ENCODE assay signal across 16 cellular contexts in genomic region chr15:93348711-93349110, GRCh38.
A peak's percentile ranks its signal among the peaks of the same experiment; 100 is the strongest.
DNase-seq lines count a peak whose midpoint lies in the region; ATAC-seq and TF ChIP-seq lines count a peak whose summit lies in the region.
"Had no signal": no experiment of that assay in that cellular context is flagged by ENCODE, and none has a peak within 500 bp of the region (broad histone marks: within the 10 kb centered on the region; RNA-seq: fewer than 3 reads in every experiment).

No MANE protein-coding gene starts in this region.

- H3K36me3 ChIP-seq in HUES48 (ENCODE audit: control insufficient read depth, insufficient read depth, low read length): no peaks in the 10 kb centered on the region
- H3K36me3 ChIP-seq: BLaER1 had no signal

- H3K9me3 Mint-ChIP-seq in neural crest cell (peaks cover 4% of the 10 kb centered on the region), progenitor cell of endocrine pancreas (ENCODE audit: low read depth) (peaks cover 4% of the 10 kb centered on the region)
- no peaks in the 10 kb centered on the region for H3K9me3 Mint-ChIP-seq in activated naive CD8-positive, alpha-beta T cell treated with anti-CD3 and anti-CD28 coated beads for 36 hours
- H3K9me3 Mint-ChIP-seq in stimulated activated naive B cell treated with anti-CD40 and anti-IgM and Interleukin-4, amounts not matched to agents 10 μg/mL and 1 μg/mL and 100 μg/mL, for 72 hours: no peaks in the 10 kb centered on the region
- H3K9me3 Mint-ChIP-seq: CD4-positive, alpha-beta memory T cell had no signal

- no peak for ATAC-seq in stimulated activated naive B cell treated with anti-CD40 and anti-IgM and Interleukin-4, amounts not matched to agents 10 μg/mL and 1 μg/mL and 100 μg/mL, for 72 hours (replicated peaks)

- no peaks in the 10 kb centered on the region; the same call in 1 of the 2 replicates for H3K4me1 ChIP-seq in HUES48 (ENCODE audit: control insufficient read depth, insufficient read depth, low read length)

- H3K9me3 ChIP-seq in HUES48 (ENCODE audit: control insufficient read depth, insufficient read depth, low read length): peaks cover 6% of the 10 kb centered on the region

- H3K4me3 Mint-ChIP-seq in neural crest cell (peak overlapping the region; percentile 71), progenitor cell of endocrine pancreas (ENCODE audit: low read depth) (no peak overlapping the region)
- H3K4me3 Mint-ChIP-seq in activated naive CD8-positive, alpha-beta T cell treated with anti-CD3 and anti-CD28 coated beads for 36 hours: no peak overlapping the region
- H3K4me3 Mint-ChIP-seq in stimulated activated naive B cell treated with anti-CD40 and anti-IgM and Interleukin-4, amounts not matched to agents 10 μg/mL and 1 μg/mL and 100 μg/mL, for 72 hours: no peak overlapping the region
- H3K4me3 Mint-ChIP-seq: CD14-positive monocyte; CD4-positive, alpha-beta memory T cell; H9 had no signal

- no peaks in the 10 kb centered on the region for H3K27me3 Mint-ChIP-seq in neural crest cell (ENCODE audit: low read depth)
- peaks cover 22% of the 10 kb centered on the region for H3K27me3 Mint-ChIP-seq in progenitor cell of endocrine pancreas
- H3K27me3 Mint-ChIP-seq in activated naive CD8-positive, alpha-beta T cell treated with anti-CD3 and anti-CD28 coated beads for 36 hours: peaks cover 16% of the 10 kb centered on the region
- H3K27me3 Mint-ChIP-seq in stimulated activated naive B cell treated with anti-CD40 and anti-IgM and Interleukin-4, amounts not matched to agents 10 μg/mL and 1 μg/mL and 100 μg/mL, for 72 hours: peaks cover 0 to 14% of the 10 kb centered on the region in 2 donors

- H3K4me3 ChIP-seq in HUES48 (ENCODE audit: low read depth, low read length): no peak overlapping the region
- H3K4me3 ChIP-seq: BLaER1 had no signal

- DNase-seq in ecto neural progenitor cell (ENCODE audit: low spot score): peak; percentile 57
- DNase-seq in neural crest cell (ENCODE audit: low read depth, low spot score): no peak
- no peak for DNase-seq in progenitor cell of endocrine pancreas (ENCODE audit: low spot score, unreplicated experiment)
- no peak for DNase-seq in activated naive CD8-positive, alpha-beta T cell treated with anti-CD3 and anti-CD28 coated beads for 36 hours
- no peak for DNase-seq in stimulated activated naive B cell treated with anti-CD40 and anti-IgM and Interleukin-4, amounts not matched to agents 10 μg/mL and 1 μg/mL and 100 μg/mL, for 72 hours
- DNase-seq in NCI-H2107 treated with DMSO at 0.1 percent for 48 hours (lab: John Stamatoyannopoulos, UW; ENCODE audit: unreplicated experiment): no peak
- DNase-seq: 8988T; CD4-positive, alpha-beta memory T cell; DMS153; DMS79; GDM1; H9; IMR-90 had no signal

- H3K4me1 Mint-ChIP-seq in neural crest cell (peaks cover 62% of the 10 kb centered on the region), progenitor cell of endocrine pancreas (ENCODE audit: low read depth) (peaks cover 6% of the 10 kb centered on the region)
- H3K4me1 Mint-ChIP-seq in activated naive CD8-positive, alpha-beta T cell treated with anti-CD3 and anti-CD28 coated beads for 36 hours: no peaks in the 10 kb centered on the region
- H3K4me1 Mint-ChIP-seq in stimulated activated naive B cell treated with anti-CD40 and anti-IgM and Interleukin-4, amounts not matched to agents 10 μg/mL and 1 μg/mL and 100 μg/mL, for 72 hours: no peaks in the 10 kb centered on the region
- H3K4me1 Mint-ChIP-seq: CD14-positive monocyte; CD4-positive, alpha-beta memory T cell had no signal

- no peak overlapping the region for H3K9ac ChIP-seq in HUES48 (ENCODE audit: low read depth, low read length)
- H3K9ac ChIP-seq: BLaER1 had no signal

- TF ChIP-seq CTCF in neural crest cell (conservative IDR thresholded peaks at IDR 0.05) (no peak), progenitor cell of endocrine pancreas (IDR thresholded peaks at IDR 0.05; ENCODE audit: unreplicated experiment) (no peak)

- H3K27ac ChIP-seq in HUES48 (ENCODE audit: low read depth, low read length): peak overlapping the region; percentile 5
- H3K27ac ChIP-seq: BLaER1 had no signal

- peak overlapping the region; percentile 97 for H3K27ac Mint-ChIP-seq in neural crest cell (ENCODE audit: unreplicated experiment)
- H3K27ac Mint-ChIP-seq in progenitor cell of endocrine pancreas: peak overlapping the region; percentile 13
- H3K27ac Mint-ChIP-seq in activated naive CD8-positive, alpha-beta T cell treated with anti-CD3 and anti-CD28 coated beads for 36 hours: no peak overlapping the region
- no peak overlapping the region for H3K27ac Mint-ChIP-seq in stimulated activated naive B cell treated with anti-CD40 and anti-IgM and Interleukin-4, amounts not matched to agents 10 μg/mL and 1 μg/mL and 100 μg/mL, for 72 hours
- H3K27ac Mint-ChIP-seq: CD14-positive monocyte; CD4-positive, alpha-beta memory T cell; H9 had no signal

- H3K36me3 Mint-ChIP-seq in neural crest cell (ENCODE audit: low read depth) (peaks cover 15% of the 10 kb centered on the region), progenitor cell of endocrine pancreas (ENCODE audit: insufficient read depth) (peaks cover 1% of the 10 kb centered on the region)
- H3K36me3 Mint-ChIP-seq in activated naive CD8-positive, alpha-beta T cell treated with anti-CD3 and anti-CD28 coated beads for 36 hours: no peaks in the 10 kb centered on the region
- H3K36me3 Mint-ChIP-seq in stimulated activated naive B cell treated with anti-CD40 and anti-IgM and Interleukin-4, amounts not matched to agents 10 μg/mL and 1 μg/mL and 100 μg/mL, for 72 hours: no peaks in the 10 kb centered on the region
- H3K36me3 Mint-ChIP-seq: CD14-positive monocyte; CD4-positive, alpha-beta memory T cell had no signal

- H3K27me3 ChIP-seq in HUES48 (ENCODE audit: control insufficient read depth, insufficient read depth, low read length): no peaks in the 10 kb centered on the region; the same call in 1 of the 2 replicates
- H3K27me3 ChIP-seq: BLaER1 had no signal

Comparison
In these comparisons a context has a peak if more than half of its experiments do, and no peak if none do; other contexts are left out.
1. H3K27ac Mint-ChIP-seq: peak in neural crest cell (single experiment) and progenitor cell of endocrine pancreas (single experiment); none in activated naive CD8-positive, alpha-beta T cell treated with anti-CD3 and anti-CD28 coated beads for 36 hours (single experiment) and stimulated activated naive B cell treated with anti-CD40 and anti-IgM and Interleukin-4, amounts not matched to agents 10 μg/mL and 1 μg/mL and 100 μg/mL, for 72 hours (single experiment).